In genomic region chr6:169008641-169009040, GRCh38 we compare ENCODE assay signal across 14 cellular contexts.
DNase-seq lines count a peak whose midpoint lies in the region; ATAC-seq, FAIRE-seq and TF ChIP-seq lines count a peak whose summit lies in the region.
"Had no signal": no experiment of that assay in that cellular context is flagged by ENCODE, and none has a peak within 500 bp of the region (broad histone marks: within the 10 kb centered on the region; RNA-seq: fewer than 3 reads in every experiment).

No MANE protein-coding gene starts in this region.

- TF ChIP-seq CTCF in fibroblast of mammary gland (conservative IDR thresholded peaks at IDR 0.05; ENCODE audit: control insufficient read depth, insufficient read depth, low read depth, low read length): no peak
- TF ChIP-seq CTCF in CD14-positive monocyte (IDR thresholded peaks at IDR 0.05): no peak

- H3K4me2 ChIP-seq in GM23248 (ENCODE audit: unreplicated experiment): no peak overlapping the region

- no peaks in the 10 kb centered on the region for H3K27me3 ChIP-seq in GM23248 (replicated peaks; ENCODE audit: insufficient read depth)
- H3K27me3 ChIP-seq: BE2C had no signal

- in situ Hi-C loops in GM23248 (cut with MboI): no loop called here

- H3K4me1 Mint-ChIP-seq in activated naive CD8-positive, alpha-beta T cell treated with anti-CD3 and anti-CD28 coated beads, Interleukin-2, amount 50 U/mL, for 24 hours: no peaks in the 10 kb centered on the region
- no peaks in the 10 kb centered on the region for H3K4me1 Mint-ChIP-seq in CD14-positive monocyte
- H3K4me1 Mint-ChIP-seq: activated CD4-positive, alpha-beta T cell treated with anti-CD3 and anti-CD28 coated beads, Interleukin-2, amount 10 ng/mL, durations not matched to agents 7 days and 5 days; neural crest cell had no signal

- intact Hi-C loops in CD14-positive monocyte (cut with micrococcal nuclease): no loop called here

- TF ChIP-seq POLR2A in GM12891 (IDR thresholded peaks at IDR 0.05; ENCODE audit: low read depth, low read length): no peak

- H3K36me3 Mint-ChIP-seq in activated naive CD8-positive, alpha-beta T cell treated with anti-CD3 and anti-CD28 coated beads, Interleukin-2, amount 50 U/mL, for 24 hours (ENCODE audit: low read depth): no peaks in the 10 kb centered on the region
- no peaks in the 10 kb centered on the region for H3K36me3 Mint-ChIP-seq in CD14-positive monocyte

- no peak for ATAC-seq in activated naive CD8-positive, alpha-beta T cell treated with anti-CD3 and anti-CD28 coated beads, Interleukin-2, amount 50 U/mL, for 24 hours
- ATAC-seq: left ventricle myocardium superior had no signal

- H3K9me3 Mint-ChIP-seq in activated naive CD8-positive, alpha-beta T cell treated with anti-CD3 and anti-CD28 coated beads, Interleukin-2, amount 50 U/mL, for 24 hours: no peaks in the 10 kb centered on the region
- H3K9me3 Mint-ChIP-seq in CD14-positive monocyte: peaks cover 2 to 16% (median 9%) of the 10 kb centered on the region in 7 donors
- H3K9me3 Mint-ChIP-seq: activated CD4-positive, alpha-beta T cell treated with anti-CD3 and anti-CD28 coated beads, Interleukin-2, amount 10 ng/mL, durations not matched to agents 7 days and 5 days had no signal

- 72 to 74% methylated on average over 3 of the region's 3 CpGs for WGBS in GM23248 (ENCODE audit: low coverage in 1 of 2, low lambda C conversion rate in 2 of 2, missing lambda C conversion rate in 2 of 2), 2 experiments

- H3K79me2 ChIP-seq in GM23248 (ENCODE audit: insufficient read depth): no peaks in the 10 kb centered on the region

- no peak overlapping the region for H3K9ac ChIP-seq in GM23248

- H3K4me3 ChIP-seq in GM23248 (no peak overlapping the region), fibroblast of mammary gland (ENCODE audit: control insufficient read depth, low read depth, low read length) (no peak overlapping the region)

- no peak for FAIRE-seq in GM12891 (lab: Jason Lieb, UNC)

- no peak overlapping the region for H2AFZ ChIP-seq in GM23248

- H3K27ac ChIP-seq in GM23248: no peak overlapping the region

- H3K9me2 ChIP-seq in GM23248 (ENCODE audit: insufficient read depth): no peaks in the 10 kb centered on the region

- peak; percentile 12 for DNase-seq in GM23248
- DNase-seq in NCI-H1048 (lab: John Stamatoyannopoulos, UW): peak; percentile 22
- DNase-seq in NCI-H748 treated with DMSO at 0.1 percent for 48 hours (lab: John Stamatoyannopoulos, UW): peak; percentile 11
- DNase-seq in fibroblast of mammary gland (ENCODE audit: low read depth): peak; percentile 36
- no peak for DNase-seq in NCI-H2227 (lab: John Stamatoyannopoulos, UW; ENCODE audit: unreplicated experiment)
- DNase-seq in activated naive CD8-positive, alpha-beta T cell treated with anti-CD3 and anti-CD28 coated beads, Interleukin-2, amount 50 U/mL, for 24 hours: no peak
- no peak for DNase-seq in CD14-positive monocyte (ENCODE audit: low spot score)
- DNase-seq in GM12891 (ENCODE audit: insufficient read length, low spot score): no peak
- DNase-seq: activated CD4-positive, alpha-beta T cell treated with anti-CD3 and anti-CD28 coated beads, Interleukin-2, amount 10 ng/mL, durations not matched to agents 7 days and 5 days; BE2C; GDM1; KG1; left ventricle myocardium superior had no signal

- H3K9me3 ChIP-seq in GM23248 (ENCODE audit: low read depth): no peaks in the 10 kb centered on the region
- H3K9me3 ChIP-seq: BE2C had no signal

- H4K20me1 ChIP-seq in GM23248 (ENCODE audit: insufficient read depth): no peaks in the 10 kb centered on the region

- no peaks in the 10 kb centered on the region for H3K27me3 Mint-ChIP-seq in activated naive CD8-positive, alpha-beta T cell treated with anti-CD3 and anti-CD28 coated beads, Interleukin-2, amount 50 U/mL, for 24 hours
- no peaks in the 10 kb centered on the region for H3K27me3 Mint-ChIP-seq in CD14-positive monocyte (ENCODE audit: low read depth in 3 of 3)
- H3K27me3 Mint-ChIP-seq: activated CD4-positive, alpha-beta T cell treated with anti-CD3 and anti-CD28 coated beads, Interleukin-2, amount 10 ng/mL, durations not matched to agents 7 days and 5 days had no signal

- no peaks in the 10 kb centered on the region for H3K4me1 ChIP-seq in GM23248 (ENCODE audit: insufficient read depth)
- H3K4me1 ChIP-seq: BE2C had no signal

- no peaks in the 10 kb centered on the region for H3F3A ChIP-seq in GM23248 (ENCODE audit: insufficient read depth)

- H3K27ac Mint-ChIP-seq in activated naive CD8-positive, alpha-beta T cell treated with anti-CD3 and anti-CD28 coated beads, Interleukin-2, amount 50 U/mL, for 24 hours: no peak overlapping the region
- H3K27ac Mint-ChIP-seq in CD14-positive monocyte: no peak overlapping the region
- H3K27ac Mint-ChIP-seq: activated CD4-positive, alpha-beta T cell treated with anti-CD3 and anti-CD28 coated beads, Interleukin-2, amount 10 ng/mL, durations not matched to agents 7 days and 5 days had no signal

- H3K4me3 Mint-ChIP-seq in activated naive CD8-positive, alpha-beta T cell treated with anti-CD3 and anti-CD28 coated beads, Interleukin-2, amount 50 U/mL, for 24 hours: no peak overlapping the region
- H3K4me3 Mint-ChIP-seq in CD14-positive monocyte: no peak overlapping the region
- H3K4me3 Mint-ChIP-seq: activated CD4-positive, alpha-beta T cell treated with anti-CD3 and anti-CD28 coated beads, Interleukin-2, amount 10 ng/mL, durations not matched to agents 7 days and 5 days; neural crest cell had no signal

- no peaks in the 10 kb centered on the region for H3K36me3 ChIP-seq in GM23248 (ENCODE audit: low read depth)
- H3K36me3 ChIP-seq: BE2C had no signal

TF ChIP-seq in GM12891, 5 proteins besides CTCF, POLR2A, EP300 and RAD21:
- TF ChIP-seq PAX5 (IDR thresholded peaks at IDR 0.05; ENCODE audit: insufficient read depth, low read length, severe bottlenecking) (no peak), POU2F2 (IDR thresholded peaks at IDR 0.05; ENCODE audit: low read depth, low read length) (no peak), POLR2AphosphoS5 (IDR thresholded peaks at IDR 0.05; ENCODE audit: low read depth, low read length) (no peak), TAF1 (IDR thresholded peaks at IDR 0.05; ENCODE audit: low read depth, low read length) (no peak), SPI1 (IDR thresholded peaks at IDR 0.05; ENCODE audit: low read depth, low read length) (no peak)

Comparison
In these comparisons a context has a peak if more than half of its experiments do, and no peak if none do; other contexts are left out.
1. DNase-seq: peak in GM23248 (single experiment), NCI-H1048 (single experiment), NCI-H748 treated with DMSO at 0.1 percent for 48 hours (single experiment) and fibroblast of mammary gland (single experiment); none in NCI-H2227 (single experiment), activated naive CD8-positive, alpha-beta T cell treated with anti-CD3 and anti-CD28 coated beads, Interleukin-2, amount 50 U/mL, for 24 hours (single experiment), CD14-positive monocyte (single experiment) and GM12891 (single experiment).